12 cellular contexts compared by ENCODE assay signal in genomic region chr6:137869781-137870180, GRCh38. TPM values are rescaled to one million over a fixed set of nuclear protein-coding genes. Genes with fewer than 3 reads are reported as not detected.
DNase-seq lines count a peak whose midpoint lies in the region; ATAC-seq, FAIRE-seq and TF ChIP-seq lines count a peak whose summit lies in the region.
"Had no signal": no experiment of that assay in that cellular context is flagged by ENCODE, and none has a peak within 500 bp of the region (broad histone marks: within the 10 kb centered on the region; RNA-seq: fewer than 3 reads in every experiment).

No MANE protein-coding gene starts in this region.

- peak overlapping the region; percentile 95 for H3K27ac Mint-ChIP-seq in activated T-cell treated with anti-CD3 and anti-CD28 coated beads, Interleukin-2, amount 50 U/mL, for 24 hours
- peak overlapping the region; percentile 97 for H3K27ac Mint-ChIP-seq in activated naive CD8-positive, alpha-beta T cell

- H3K27ac ChIP-seq in kidney (ENCODE audit: low read depth in 2 of 2, low read length in 2 of 2): no peak overlapping the region
- no peak overlapping the region for H3K27ac ChIP-seq in thoracic aorta
- H3K27ac ChIP-seq: cardiac muscle cell, VCaP had no signal

- no peak for FAIRE-seq in kidney (lab: Jason Lieb, UNC)

- intact Hi-C loops in kidney (cut with DNase I): no loop called here

- no peak overlapping the region for H3K9ac ChIP-seq in kidney (ENCODE audit: low read length in 2 of 2)

- no peak for TF ChIP-seq CTCF in kidney (IDR thresholded peaks at IDR 0.05; ENCODE audit: borderline replicate concordance, extremely low read depth, insufficient read depth)
- TF ChIP-seq CTCF in thoracic aorta (IDR thresholded peaks at IDR 0.05): no peak

- ATAC-seq in thoracic aorta (ENCODE audit: insufficient number of reproducible peaks, low FRiP score, low read depth) (no peak), HG03135 (IDR thresholded peaks at IDR 0.05; ENCODE audit: unreplicated experiment) (no peak)
- ATAC-seq: HCT116 had no signal

- H3K4me1 Mint-ChIP-seq in activated T-cell treated with anti-CD3 and anti-CD28 coated beads, Interleukin-2, amount 50 U/mL, for 24 hours (ENCODE audit: low read depth): peaks cover 35% of the 10 kb centered on the region
- peaks cover 31% of the 10 kb centered on the region for H3K4me1 Mint-ChIP-seq in activated naive CD8-positive, alpha-beta T cell (ENCODE audit: low read depth)

- H3K4me1 ChIP-seq in kidney (ENCODE audit: control insufficient read depth in 1 of 2, insufficient read depth in 1 of 2, low read depth in 1 of 2, low read length in 2 of 2): peaks cover 5 to 7% of the 10 kb centered on the region in 2 donors
- peaks cover 11 to 65% of the 10 kb centered on the region in 2 donors for H3K4me1 ChIP-seq in thoracic aorta (ENCODE audit: control insufficient read depth in 1 of 2, low read depth in 2 of 2)

- H3K36me3 ChIP-seq in kidney (ENCODE audit: control insufficient read depth in 1 of 2, insufficient read depth in 2 of 2, low read length in 2 of 2) (peaks cover 0 to 4% of the 10 kb centered on the region in 2 donors), thoracic aorta (peaks cover under 1% of the 10 kb centered on the region)

- no peaks in the 10 kb centered on the region for H3K27me3 Mint-ChIP-seq in activated T-cell treated with anti-CD3 and anti-CD28 coated beads, Interleukin-2, amount 50 U/mL, for 24 hours
- no peaks in the 10 kb centered on the region for H3K27me3 Mint-ChIP-seq in activated naive CD8-positive, alpha-beta T cell

- H3K4me3 ChIP-seq in kidney (ENCODE audit: low read length in 2 of 2) (peak overlapping the region; percentile 9 to 93), thoracic aorta (peak overlapping the region; percentile 84)

- H3K27me3 ChIP-seq in thoracic aorta (replicated peaks; ENCODE audit: insufficient read depth): no peaks in the 10 kb centered on the region
- H3K27me3 ChIP-seq: cardiac muscle cell had no signal

- peak overlapping the region; percentile 93 for H3K4me3 Mint-ChIP-seq in activated T-cell treated with anti-CD3 and anti-CD28 coated beads, Interleukin-2, amount 50 U/mL, for 24 hours
- peak overlapping the region; percentile 96 for H3K4me3 Mint-ChIP-seq in activated naive CD8-positive, alpha-beta T cell

- H3K36me3 Mint-ChIP-seq in activated T-cell treated with anti-CD3 and anti-CD28 coated beads, Interleukin-2, amount 50 U/mL, for 24 hours (ENCODE audit: low read depth): peaks cover 82% of the 10 kb centered on the region
- peaks cover 47% of the 10 kb centered on the region for H3K36me3 Mint-ChIP-seq in activated naive CD8-positive, alpha-beta T cell

- DNase-seq in activated T-cell treated with anti-CD3 and anti-CD28 coated beads, Interleukin-2, amount 50 U/mL, for 24 hours: no peak
- no peak for DNase-seq in activated T-cell treated with anti-CD3 and anti-CD28 coated beads, Interleukin-2, amount 50 U/mL, for 1 hour
- DNase-seq in kidney (no peak), thoracic aorta (ENCODE audit: low spot score) (no peak), G401 (ENCODE audit: low spot score) (no peak)
- DNase-seq in effector CD8-positive, alpha-beta T cell (lab: John Stamatoyannopoulos, UW): no peak
- DNase-seq: NCI-H69 had no signal

- in situ Hi-C loops in G401 (cut with HindIII; ENCODE audit: low sequenced_read_pairs): no loop called here

- no peaks in the 10 kb centered on the region for H3K9me3 ChIP-seq in kidney (ENCODE audit: control insufficient read depth in 1 of 2, low read length in 2 of 2)
- no peaks in the 10 kb centered on the region for H3K9me3 ChIP-seq in thoracic aorta

- H3K9me3 Mint-ChIP-seq in activated T-cell treated with anti-CD3 and anti-CD28 coated beads, Interleukin-2, amount 50 U/mL, for 24 hours: no peaks in the 10 kb centered on the region
- H3K9me3 Mint-ChIP-seq in activated naive CD8-positive, alpha-beta T cell (ENCODE audit: low read depth): no peaks in the 10 kb centered on the region

RNA-seq across cellular contexts. Expression of gene TNFAIP3, which starts 2.7 kb away (rescaled TPM):
- total RNA-seq in kidney (52.6 TPM), thoracic aorta (10 to 100 TPM; 21.9 to 26.3 TPM)
- polyA plus RNA-seq in kidney (ENCODE audit: insufficient read depth, low read depth, low replicate concordance): 2.8 TPM
- total RNA-seq in G401 (2014; rRNA removed; shearing (Covaris generic)): 0.75 and 2.2 TPM in 2 replicates
